14 cellular contexts compared by ENCODE assay signal in genomic region chr5:58407042-58407709, GRCh38. TPM values are rescaled to one million over a fixed set of nuclear protein-coding genes. Genes with fewer than 3 reads are reported as not detected.
DNase-seq lines count a peak whose midpoint lies in the region; ATAC-seq lines count a peak whose summit lies in the region.
"Had no signal": no experiment of that assay in that cellular context is flagged by ENCODE, and none has a peak within 500 bp of the region (broad histone marks: within the 10 kb centered on the region; RNA-seq: fewer than 3 reads in every experiment).

No MANE protein-coding gene starts in this region.

- H3K9me3 ChIP-seq in esophagus (ENCODE audit: control insufficient read depth in 2 of 2, insufficient read depth in 1 of 2, low read depth in 1 of 2, low read length in 1 of 2), result no peaks in the 10 kb centered on the region
- no peaks in the 10 kb centered on the region for H3K9me3 ChIP-seq in aorta (ENCODE audit: control insufficient read depth, low read length)
- H3K9me3 ChIP-seq: spleen had no signal

- H3K27me3 ChIP-seq in esophagus (ENCODE audit: control insufficient read depth in 1 of 2, insufficient read depth in 2 of 2, low read length in 2 of 2) (no peaks in the 10 kb centered on the region), aorta (ENCODE audit: control insufficient read depth in 1 of 2, insufficient read depth in 2 of 2, low read length in 1 of 2) (no peaks in the 10 kb centered on the region)
- H3K27me3 ChIP-seq: spleen had no signal

- 49 to 61% methylated on average over 1 of the region's 1 CpG for WGBS in esophagus, 2 donors
- 89 to 95% methylated on average over 1 of the region's 1 CpG for WGBS in aorta, 2 donors

- H3K4me1 ChIP-seq in esophagus (ENCODE audit: control insufficient read depth in 2 of 2, insufficient read depth in 2 of 2, low read length in 1 of 2) (peaks cover 0 to 3% of the 10 kb centered on the region in 2 donors), aorta (ENCODE audit: control insufficient read depth in 1 of 2, insufficient read depth in 2 of 2, low read length in 2 of 2) (no peaks in the 10 kb centered on the region)
- H3K4me1 ChIP-seq: spleen had no signal

- ATAC-seq in aorta (ENCODE audit: low FRiP score), result no peak
- ATAC-seq in stimulated activated memory B cell treated with anti-CD40 and anti-IgM and Interleukin-4, amounts not matched to agents 10 μg/mL and 1 μg/mL and 100 μg/mL, for 72 hours, result no peak

- H3K27ac ChIP-seq in esophagus (ENCODE audit: low read depth in 2 of 2, low read length in 1 of 2), result peak overlapping the region; percentile 63 to 71
- H3K27ac ChIP-seq in aorta (ENCODE audit: low read depth in 1 of 2, low read length in 2 of 2), result no peak overlapping the region
- H3K27ac ChIP-seq: spleen had no signal

- intact Hi-C loops in aorta (cut with DNase I), result no loop called here

- H3K4me3 Mint-ChIP-seq in stimulated activated memory B cell treated with anti-CD40 and anti-IgM and Interleukin-4, amounts not matched to agents 10 μg/mL and 1 μg/mL and 100 μg/mL, for 72 hours, result no peak overlapping the region
- H3K4me3 Mint-ChIP-seq in immature natural killer cell, result no peak overlapping the region
- H3K4me3 Mint-ChIP-seq: activated naive CD4-positive, alpha-beta T cell treated with anti-CD3 and anti-CD28 coated beads, Interleukin-2, amount 10 ng/mL, durations not matched to agents 7 days and 5 days; neural crest cell had no signal

- DNase-seq in GM03348 (ENCODE audit: low spot score), result peak; percentile 57
- peak; percentile 7 for DNase-seq in RKO (ENCODE audit: low spot score)
- DNase-seq in non-pigmented ciliary epithelial cell (ENCODE audit: low read depth), result peak; percentile 46
- DNase-seq in aorta, result no peak
- DNase-seq in CD1c-positive myeloid dendritic cell (ENCODE audit: extremely low spot score), result no peak
- DNase-seq in immature natural killer cell, result no peak
- DNase-seq: activated CD4-positive, alpha-beta T cell treated with anti-CD3 and anti-CD28 coated beads, Interleukin-2, amount 50 U/mL, for 4 hours; activated naive CD4-positive, alpha-beta T cell treated with anti-CD3 and anti-CD28 coated beads, Interleukin-2, amount 10 ng/mL, durations not matched to agents 7 days and 5 days; NCI-H1105; NCI-H748 treated with DMSO at 0.1 percent for 48 hours; spleen had no signal

- H3K27ac Mint-ChIP-seq in stimulated activated memory B cell treated with anti-CD40 and anti-IgM and Interleukin-4, amounts not matched to agents 10 μg/mL and 1 μg/mL and 100 μg/mL, for 72 hours, result no peak overlapping the region
- H3K27ac Mint-ChIP-seq in immature natural killer cell, result no peak overlapping the region
- H3K27ac Mint-ChIP-seq: activated naive CD4-positive, alpha-beta T cell treated with anti-CD3 and anti-CD28 coated beads, Interleukin-2, amount 10 ng/mL, durations not matched to agents 7 days and 5 days had no signal

- peaks cover 0 to 2% of the 10 kb centered on the region in 2 donors for H3K36me3 ChIP-seq in esophagus (ENCODE audit: control insufficient read depth in 2 of 2, insufficient read depth in 2 of 2, low read length in 1 of 2)
- no peaks in the 10 kb centered on the region for H3K36me3 ChIP-seq in aorta (ENCODE audit: control insufficient read depth in 1 of 2, insufficient read depth in 2 of 2, low read length in 1 of 2)
- H3K36me3 ChIP-seq: spleen had no signal

- H3K4me3 ChIP-seq in esophagus (ENCODE audit: low read depth in 1 of 2, low read length in 2 of 2) (no peak overlapping the region), aorta (ENCODE audit: low read length in 2 of 2) (no peak overlapping the region)
- H3K4me3 ChIP-seq: spleen had no signal

- H3K27me3 Mint-ChIP-seq in stimulated activated memory B cell treated with anti-CD40 and anti-IgM and Interleukin-4, amounts not matched to agents 10 μg/mL and 1 μg/mL and 100 μg/mL, for 72 hours, result no peaks in the 10 kb centered on the region
- peaks cover 1 to 13% (median 2%) of the 10 kb centered on the region in 3 donors for H3K27me3 Mint-ChIP-seq in immature natural killer cell (ENCODE audit: low read depth in 3 of 3)

- no peaks in the 10 kb centered on the region for H3K36me3 Mint-ChIP-seq in stimulated activated memory B cell treated with anti-CD40 and anti-IgM and Interleukin-4, amounts not matched to agents 10 μg/mL and 1 μg/mL and 100 μg/mL, for 72 hours
- H3K36me3 Mint-ChIP-seq in immature natural killer cell, result no peaks in the 10 kb centered on the region
- H3K36me3 Mint-ChIP-seq: activated naive CD4-positive, alpha-beta T cell treated with anti-CD3 and anti-CD28 coated beads, Interleukin-2, amount 10 ng/mL, durations not matched to agents 7 days and 5 days had no signal

- no peaks in the 10 kb centered on the region for H3K4me1 Mint-ChIP-seq in stimulated activated memory B cell treated with anti-CD40 and anti-IgM and Interleukin-4, amounts not matched to agents 10 μg/mL and 1 μg/mL and 100 μg/mL, for 72 hours
- H3K4me1 Mint-ChIP-seq in immature natural killer cell, result no peaks in the 10 kb centered on the region
- H3K4me1 Mint-ChIP-seq: activated naive CD4-positive, alpha-beta T cell treated with anti-CD3 and anti-CD28 coated beads, Interleukin-2, amount 10 ng/mL, durations not matched to agents 7 days and 5 days had no signal

- no peaks in the 10 kb centered on the region for H3K9me3 Mint-ChIP-seq in stimulated activated memory B cell treated with anti-CD40 and anti-IgM and Interleukin-4, amounts not matched to agents 10 μg/mL and 1 μg/mL and 100 μg/mL, for 72 hours
- peaks cover 0 to 5% (median 0%) of the 10 kb centered on the region in 6 donors for H3K9me3 Mint-ChIP-seq in immature natural killer cell
- H3K9me3 Mint-ChIP-seq: activated naive CD4-positive, alpha-beta T cell treated with anti-CD3 and anti-CD28 coated beads, Interleukin-2, amount 10 ng/mL, durations not matched to agents 7 days and 5 days had no signal

RNA-seq across cellular contexts. Expression of gene PLK2, which starts 52.7 kb away (rescaled TPM):
- polyA plus RNA-seq in esophagus, result 10 to 100 TPM; 21.5 to 24.4 TPM
- 10 to 100 TPM; 42.8 to 64.6 TPM for total RNA-seq in aorta
- polyA plus RNA-seq in aorta, result 10 to 100 TPM; 24.0 to 28.3 TPM
- polyA plus RNA-seq in immature natural killer cell, result 1 to 10 TPM; 4.0 to 6.4 (median 5.0) TPM

Comparison
In these comparisons a context has a peak if more than half of its experiments do, and no peak if none do; other contexts are left out.
1. DNase-seq: peak in GM03348 (single experiment), RKO (single experiment) and non-pigmented ciliary epithelial cell (single experiment); none in aorta (0 of 2), CD1c-positive myeloid dendritic cell (single experiment) and immature natural killer cell (0 of 3).
2. H3K27ac ChIP-seq: peak in esophagus (2 of 2); none in aorta (0 of 2).